In the genomic region with DNA sequence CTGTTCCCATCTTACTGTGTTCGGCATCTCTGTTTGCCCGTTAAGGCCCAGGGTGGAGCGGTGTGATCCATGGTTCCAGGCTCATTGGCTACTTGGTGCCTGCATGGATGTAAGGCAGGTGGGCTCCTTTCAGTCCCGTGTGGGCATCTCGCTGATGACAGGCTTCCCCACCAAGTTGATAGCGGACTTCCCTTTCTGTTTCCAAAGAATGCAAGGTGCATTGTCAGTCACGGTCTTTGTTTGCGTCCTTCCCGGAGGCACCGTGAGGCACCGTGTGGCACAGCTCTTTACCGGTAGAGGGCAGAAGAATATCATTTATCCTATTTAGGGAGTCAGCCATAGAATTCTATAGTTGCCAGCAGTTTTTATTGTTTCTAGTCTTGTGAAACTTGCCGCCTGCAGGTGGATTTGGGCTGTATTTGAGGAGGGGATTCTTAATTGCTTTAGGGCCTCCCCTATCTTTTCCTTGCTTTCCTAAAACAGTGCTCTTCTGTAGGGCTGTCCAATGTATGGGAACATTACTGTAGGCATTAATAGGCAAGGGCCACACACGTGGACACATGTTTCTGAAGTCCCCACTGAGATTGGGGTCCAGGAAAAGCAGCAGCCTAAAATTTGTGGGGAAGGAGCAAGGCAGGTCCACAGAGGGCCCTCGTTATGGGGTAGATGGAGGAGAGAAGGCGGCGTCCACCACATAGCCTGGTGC, we compare ENCODE assay signal across 9 cellular contexts.
A peak's percentile ranks its signal among the peaks of the same experiment; 100 is the strongest.
DNase-seq lines count a peak whose midpoint lies in the region; ATAC-seq and TF ChIP-seq lines count a peak whose summit lies in the region.
"Had no signal": no experiment of that assay in that cellular context is flagged by ENCODE, and none has a peak within 500 bp of the region (broad histone marks: within the 10 kb centered on the region; RNA-seq: fewer than 3 reads in every experiment).

No MANE protein-coding gene starts in this region.

- no peaks in the 10 kb centered on the region for H3K9me3 Mint-ChIP-seq in activated CD8-positive, alpha-beta T cell treated with anti-CD3 and anti-CD28 coated beads for 36 hours
- H3K9me3 Mint-ChIP-seq in naive thymus-derived CD4-positive, alpha-beta T cell: peaks cover 0 to 5% (median 0%) of the 10 kb centered on the region in 11 donors
- H3K9me3 Mint-ChIP-seq: naive B cell had no signal

- in situ Hi-C loops in ACHN (cut with HindIII; ENCODE audit: low pct_ligation_motif_present, low pct_unique_long_range_greater_than_20kb, low sequenced_read_pairs): loop anchor here (25.0 kb wide), 1 partner anchor 235 kb away; a partner anchor contains a TSS

- H3K4me1 Mint-ChIP-seq in activated CD8-positive, alpha-beta T cell treated with anti-CD3 and anti-CD28 coated beads for 36 hours (ENCODE audit: low read depth): peaks cover 36% of the 10 kb centered on the region
- H3K4me1 Mint-ChIP-seq in naive thymus-derived CD4-positive, alpha-beta T cell: peaks cover 30 to 68% (median 42%) of the 10 kb centered on the region in 7 donors

- no peak overlapping the region for H3K27ac ChIP-seq in naive thymus-derived CD4-positive, alpha-beta T cell (ENCODE audit: low read depth, low read length)

- TF ChIP-seq CTCF in activated CD8-positive, alpha-beta T cell treated with anti-CD3 and anti-CD28 coated beads for 36 hours (IDR thresholded peaks at IDR 0.05): peak; percentile 83
- peak; percentile 80 for TF ChIP-seq CTCF in epithelial cell of proximal tubule (conservative IDR thresholded peaks at IDR 0.05; ENCODE audit: low read depth, low read length)

- intact Hi-C loops in activated CD8-positive, alpha-beta T cell treated with anti-CD3 and anti-CD28 coated beads for 36 hours (cut with micrococcal nuclease): loop anchor here (5.0 to 10.0 kb wide), 4 partner anchors 57 to 617 kb away; no protein-coding TSS in a partner anchor
- intact Hi-C loops in naive thymus-derived CD4-positive, alpha-beta T cell (cut with micrococcal nuclease): loop anchor here in 1 of 2 donors (1.0 kb wide), 3 partner anchors 129 to 618 kb away; no protein-coding TSS in a partner anchor

- no peak overlapping the region for H3K4me3 Mint-ChIP-seq in activated CD8-positive, alpha-beta T cell treated with anti-CD3 and anti-CD28 coated beads for 36 hours
- H3K4me3 Mint-ChIP-seq in naive thymus-derived CD4-positive, alpha-beta T cell: peak overlapping the region in 6 of 10 donors; percentile 10 to 53 (median 28)
- H3K4me3 Mint-ChIP-seq: naive B cell had no signal

- CTCF ChIA-PET in activated CD8-positive, alpha-beta T cell treated with anti-CD3 and anti-CD28 coated beads for 36 hours (lab: Charles Lee): interaction anchor here (0.7 to 2.2 kb wide), 14 partner anchors 8 to 617 kb away, joined by 3 to 10 read pairs (median 4); no protein-coding TSS in a partner anchor
- CTCF ChIA-PET in naive thymus-derived CD4-positive, alpha-beta T cell (lab: Charles Lee): interaction anchor here (0.9 kb wide), 1 partner anchor 618 kb away, joined by 3 read pairs; no protein-coding TSS in a partner anchor

- peak; percentile 43 for DNase-seq in ACHN
- peak; percentile 79 for DNase-seq in NCI-H2227 (lab: John Stamatoyannopoulos, UW; ENCODE audit: unreplicated experiment)
- DNase-seq in activated CD8-positive, alpha-beta T cell treated with anti-CD3 and anti-CD28 coated beads for 36 hours: peak; percentile 71
- DNase-seq in epithelial cell of proximal tubule (ENCODE audit: low read depth): no peak
- DNase-seq in naive thymus-derived CD4-positive, alpha-beta T cell: peak in 7 of 9 donors; percentile 7 to 40 (median 29)
- peak; percentile 53 for DNase-seq in ureter (ENCODE audit: low spot score)
- DNase-seq: naive B cell had no signal

- peak; percentile 65 for ATAC-seq in GM18498 (IDR thresholded peaks at IDR 0.05; ENCODE audit: unreplicated experiment)
- ATAC-seq in HG02885 (IDR thresholded peaks at IDR 0.05; ENCODE audit: poor library complexity, unreplicated experiment): peak; percentile 70
- peak; percentile 84 for ATAC-seq in activated CD8-positive, alpha-beta T cell treated with anti-CD3 and anti-CD28 coated beads for 36 hours
- peak; percentile 69 for ATAC-seq in naive thymus-derived CD4-positive, alpha-beta T cell

- H3K27me3 Mint-ChIP-seq in activated CD8-positive, alpha-beta T cell treated with anti-CD3 and anti-CD28 coated beads for 36 hours: no peaks in the 10 kb centered on the region
- H3K27me3 Mint-ChIP-seq in naive thymus-derived CD4-positive, alpha-beta T cell: no peaks in the 10 kb centered on the region

- peaks cover 8 to 39% of the 10 kb centered on the region in 2 donors for H3K4me1 ChIP-seq in naive thymus-derived CD4-positive, alpha-beta T cell (ENCODE audit: control insufficient read depth in 2 of 2, insufficient read depth in 2 of 2, low read length in 2 of 2)

- H3K27me3 ChIP-seq in naive thymus-derived CD4-positive, alpha-beta T cell (ENCODE audit: control insufficient read depth in 2 of 2, insufficient read depth in 2 of 2, low read length in 2 of 2): no peaks in the 10 kb centered on the region

- no peaks in the 10 kb centered on the region for H3K36me3 ChIP-seq in naive thymus-derived CD4-positive, alpha-beta T cell (ENCODE audit: control insufficient read depth in 2 of 3, insufficient read depth in 3 of 3, low read length in 3 of 3)

- H3K4me3 ChIP-seq in epithelial cell of proximal tubule (ENCODE audit: low read depth, low read length): no peak overlapping the region
- H3K4me3 ChIP-seq in naive thymus-derived CD4-positive, alpha-beta T cell (ENCODE audit: low read length): no peak overlapping the region

- H3K27ac Mint-ChIP-seq in activated CD8-positive, alpha-beta T cell treated with anti-CD3 and anti-CD28 coated beads for 36 hours: no peak overlapping the region
- peak overlapping the region in 4 of 9 donors; percentile 6 to 79 (median 70) for H3K27ac Mint-ChIP-seq in naive thymus-derived CD4-positive, alpha-beta T cell
- H3K27ac Mint-ChIP-seq: naive B cell had no signal

- POLR2A ChIA-PET in activated CD8-positive, alpha-beta T cell treated with anti-CD3 and anti-CD28 coated beads for 36 hours (lab: Charles Lee): interaction anchor here (0.7 kb wide), 1 partner anchor 10 kb away, joined by 3 read pairs; no protein-coding TSS in a partner anchor
- POLR2A ChIA-PET in naive thymus-derived CD4-positive, alpha-beta T cell (lab: Charles Lee): interaction anchor here (0.7 kb wide), 1 partner anchor 10 kb away, joined by 3 read pairs; no protein-coding TSS in a partner anchor

- H3K9me3 ChIP-seq in naive thymus-derived CD4-positive, alpha-beta T cell (ENCODE audit: control insufficient read depth in 2 of 3, low read length in 3 of 3): no peaks in the 10 kb centered on the region

- H3K36me3 Mint-ChIP-seq in activated CD8-positive, alpha-beta T cell treated with anti-CD3 and anti-CD28 coated beads for 36 hours (ENCODE audit: low read depth): no peaks in the 10 kb centered on the region
- peaks cover 0 to 43% (median 3%) of the 10 kb centered on the region in 5 donors for H3K36me3 Mint-ChIP-seq in naive thymus-derived CD4-positive, alpha-beta T cell
- H3K36me3 Mint-ChIP-seq: naive B cell had no signal
